In genomic region chr5:160399402-160400353, GRCh38 we compare ENCODE assay signal across 1 cellular context.
TF ChIP-seq lines count a peak whose summit lies in the region.

TSS of gene FAM200C (minus strand) at chr5:160400054. CDS start at chr5:160395490, 4,564 bp downstream.

TF ChIP-seq in HepG2, 621 proteins besides CTCF, POLR2A, EP300 and RAD21 (continued from another document and continues in another):
- TF ChIP-seq GFI1 (CRISPR knock-in tag; IDR thresholded peaks at IDR 0.05; ENCODE audit: borderline replicate concordance): no peak
- 0 out of 2 replicates have a peak, but pooled peaks have one; percentile 32 for TF ChIP-seq SALL2 (CRISPR knock-in tag; IDR thresholded peaks at IDR 0.05)
- TF ChIP-seq MAX (IDR thresholded peaks at IDR 0.05): peak; percentile 65
- TF ChIP-seq, protein P1, sequence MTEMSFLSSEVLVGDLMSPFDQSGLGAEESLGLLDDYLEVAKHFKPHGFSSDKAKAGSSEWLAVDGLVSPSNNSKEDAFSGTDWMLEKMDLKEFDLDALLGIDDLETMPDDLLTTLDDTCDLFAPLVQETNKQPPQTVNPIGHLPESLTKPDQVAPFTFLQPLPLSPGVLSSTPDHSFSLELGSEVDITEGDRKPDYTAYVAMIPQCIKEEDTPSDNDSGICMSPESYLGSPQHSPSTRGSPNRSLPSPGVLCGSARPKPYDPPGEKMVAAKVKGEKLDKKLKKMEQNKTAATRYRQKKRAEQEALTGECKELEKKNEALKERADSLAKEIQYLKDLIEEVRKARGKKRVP (CRISPR knock-in tag; IDR thresholded peaks at IDR 0.05): no peak
- peak; percentile 34; the same call in 1 of the 2 replicates for TF ChIP-seq PAX8 (CRISPR knock-in tag; IDR thresholded peaks at IDR 0.05; ENCODE audit: borderline replicate concordance)
- TF ChIP-seq MIER3 (CRISPR knock-in tag; IDR thresholded peaks at IDR 0.05; ENCODE audit: borderline replicate concordance): no peak
- TF ChIP-seq RORA (CRISPR knock-in tag; IDR thresholded peaks at IDR 0.05): no peak
- peak; percentile 92 for TF ChIP-seq KMT2A (CRISPR knock-in tag; IDR thresholded peaks at IDR 0.05)
- TF ChIP-seq ZSCAN12 (CRISPR knock-in tag; IDR thresholded peaks at IDR 0.05): no peak
- TF ChIP-seq ZNF547 (CRISPR knock-in tag; IDR thresholded peaks at IDR 0.05): 0 out of 2 replicates have a peak, but pooled peaks have one; percentile 79
- no peak; the same call in 1 of the 2 replicates for TF ChIP-seq BRCA1 (CRISPR knock-in tag; IDR thresholded peaks at IDR 0.05)
- TF ChIP-seq ZKSCAN8 (CRISPR knock-in tag; IDR thresholded peaks at IDR 0.05; ENCODE audit: borderline replicate concordance): peak; percentile 66; the same call in 1 of the 2 replicates
- no peak for TF ChIP-seq EZH2 (conservative IDR thresholded peaks at IDR 0.05; ENCODE audit: low read depth, low read length)
- peak; percentile 33; the same call in 1 of the 2 replicates for TF ChIP-seq SMAD3 (CRISPR knock-in tag; IDR thresholded peaks at IDR 0.05)
- TF ChIP-seq CCAR2 (optimal IDR thresholded peaks at IDR 0.05; ENCODE audit: low read depth, low read length): no peak
- TF ChIP-seq, protein P2, sequence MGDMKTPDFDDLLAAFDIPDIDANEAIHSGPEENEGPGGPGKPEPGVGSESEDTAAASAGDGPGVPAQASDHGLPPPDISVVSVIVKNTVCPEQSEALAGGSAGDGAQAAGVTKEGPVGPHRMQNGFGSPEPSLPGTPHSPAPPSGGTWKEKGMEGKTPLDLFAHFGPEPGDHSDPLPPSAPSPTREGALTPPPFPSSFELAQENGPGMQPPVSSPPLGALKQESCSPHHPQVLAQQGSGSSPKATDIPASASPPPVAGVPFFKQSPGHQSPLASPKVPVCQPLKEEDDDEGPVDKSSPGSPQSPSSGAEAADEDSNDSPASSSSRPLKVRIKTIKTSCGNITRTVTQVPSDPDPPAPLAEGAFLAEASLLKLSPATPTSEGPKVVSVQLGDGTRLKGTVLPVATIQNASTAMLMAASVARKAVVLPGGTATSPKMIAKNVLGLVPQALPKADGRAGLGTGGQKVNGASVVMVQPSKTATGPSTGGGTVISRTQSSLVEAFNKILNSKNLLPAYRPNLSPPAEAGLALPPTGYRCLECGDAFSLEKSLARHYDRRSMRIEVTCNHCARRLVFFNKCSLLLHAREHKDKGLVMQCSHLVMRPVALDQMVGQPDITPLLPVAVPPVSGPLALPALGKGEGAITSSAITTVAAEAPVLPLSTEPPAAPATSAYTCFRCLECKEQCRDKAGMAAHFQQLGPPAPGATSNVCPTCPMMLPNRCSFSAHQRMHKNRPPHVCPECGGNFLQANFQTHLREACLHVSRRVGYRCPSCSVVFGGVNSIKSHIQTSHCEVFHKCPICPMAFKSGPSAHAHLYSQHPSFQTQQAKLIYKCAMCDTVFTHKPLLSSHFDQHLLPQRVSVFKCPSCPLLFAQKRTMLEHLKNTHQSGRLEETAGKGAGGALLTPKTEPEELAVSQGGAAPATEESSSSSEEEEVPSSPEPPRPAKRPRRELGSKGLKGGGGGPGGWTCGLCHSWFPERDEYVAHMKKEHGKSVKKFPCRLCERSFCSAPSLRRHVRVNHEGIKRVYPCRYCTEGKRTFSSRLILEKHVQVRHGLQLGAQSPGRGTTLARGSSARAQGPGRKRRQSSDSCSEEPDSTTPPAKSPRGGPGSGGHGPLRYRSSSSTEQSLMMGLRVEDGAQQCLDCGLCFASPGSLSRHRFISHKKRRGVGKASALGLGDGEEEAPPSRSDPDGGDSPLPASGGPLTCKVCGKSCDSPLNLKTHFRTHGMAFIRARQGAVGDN (CRISPR knock-in tag; IDR thresholded peaks at IDR 0.05): peak; percentile 94
- peak; percentile 88 for TF ChIP-seq ASH2L (IDR thresholded peaks at IDR 0.05; ENCODE audit: insufficient read length, low read depth, low read length)
- TF ChIP-seq TBP (CRISPR knock-in tag; IDR thresholded peaks at IDR 0.05): no peak
- no peak for TF ChIP-seq FOXA1 (IDR thresholded peaks at IDR 0.05)
- no peak for TF ChIP-seq FOXA1 (CRISPR knock-in tag; IDR thresholded peaks at IDR 0.05)
- TF ChIP-seq HNRNPLL (IDR thresholded peaks at IDR 0.05; ENCODE audit: low read depth, low read length, poor library complexity, severe bottlenecking): peak; percentile 62
- TF ChIP-seq SPEN (CRISPR knock-in tag; IDR thresholded peaks at IDR 0.05; ENCODE audit: low read depth): peak; percentile 95
- TF ChIP-seq TBX2 (CRISPR knock-in tag; IDR thresholded peaks at IDR 0.05; ENCODE audit: borderline replicate concordance): peak; percentile 60; the same call in 1 of the 2 replicates
- no peak for TF ChIP-seq ZEB1 (IDR thresholded peaks at IDR 0.05; ENCODE audit: insufficient replicate concordance, low read depth)
- no peak for TF ChIP-seq JUN (CRISPR knock-in tag; IDR thresholded peaks at IDR 0.05)
- 0 out of 2 replicates have a peak, but pooled peaks have one; percentile 27 for TF ChIP-seq ZNF12 (CRISPR knock-in tag; IDR thresholded peaks at IDR 0.05)
- TF ChIP-seq ZNF543 (CRISPR knock-in tag; IDR thresholded peaks at IDR 0.05): peak; percentile 67; the same call in 1 of the 2 replicates
- TF ChIP-seq ZNF407 (CRISPR knock-in tag; IDR thresholded peaks at IDR 0.05; ENCODE audit: not compliant biosample characterization): peak; percentile 84
- TF ChIP-seq CBX1 (IDR thresholded peaks at IDR 0.05; ENCODE audit: low read depth): no peak
- TF ChIP-seq MTA1 (CRISPR knock-in tag; IDR thresholded peaks at IDR 0.05; ENCODE audit: borderline replicate concordance): no peak
- no peak for TF ChIP-seq ZNF615 (CRISPR knock-in tag; IDR thresholded peaks at IDR 0.05; ENCODE audit: borderline replicate concordance)
- TF ChIP-seq, protein P3, sequence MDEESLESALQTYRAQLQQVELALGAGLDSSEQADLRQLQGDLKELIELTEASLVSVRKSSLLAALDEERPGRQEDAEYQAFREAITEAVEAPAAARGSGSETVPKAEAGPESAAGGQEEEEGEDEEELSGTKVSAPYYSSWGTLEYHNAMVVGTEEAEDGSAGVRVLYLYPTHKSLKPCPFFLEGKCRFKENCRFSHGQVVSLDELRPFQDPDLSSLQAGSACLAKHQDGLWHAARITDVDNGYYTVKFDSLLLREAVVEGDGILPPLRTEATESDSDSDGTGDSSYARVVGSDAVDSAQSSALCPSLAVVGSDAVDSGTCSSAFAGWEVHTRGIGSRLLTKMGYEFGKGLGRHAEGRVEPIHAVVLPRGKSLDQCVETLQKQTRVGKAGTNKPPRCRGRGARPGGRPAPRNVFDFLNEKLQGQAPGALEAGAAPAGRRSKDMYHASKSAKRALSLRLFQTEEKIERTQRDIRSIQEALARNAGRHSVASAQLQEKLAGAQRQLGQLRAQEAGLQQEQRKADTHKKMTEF (CRISPR knock-in tag; IDR thresholded peaks at IDR 0.05): peak; percentile 65; the same call in 1 of the 2 replicates
- TF ChIP-seq TMF1 (CRISPR knock-in tag; IDR thresholded peaks at IDR 0.05; ENCODE audit: low read depth): no peak
- TF ChIP-seq KMT2B (CRISPR knock-in tag; IDR thresholded peaks at IDR 0.05): peak; percentile 67; the same call in 1 of the 2 replicates
- TF ChIP-seq HMGXB3 (CRISPR knock-in tag; IDR thresholded peaks at IDR 0.05; ENCODE audit: borderline replicate concordance): no peak
- TF ChIP-seq, protein P4, sequence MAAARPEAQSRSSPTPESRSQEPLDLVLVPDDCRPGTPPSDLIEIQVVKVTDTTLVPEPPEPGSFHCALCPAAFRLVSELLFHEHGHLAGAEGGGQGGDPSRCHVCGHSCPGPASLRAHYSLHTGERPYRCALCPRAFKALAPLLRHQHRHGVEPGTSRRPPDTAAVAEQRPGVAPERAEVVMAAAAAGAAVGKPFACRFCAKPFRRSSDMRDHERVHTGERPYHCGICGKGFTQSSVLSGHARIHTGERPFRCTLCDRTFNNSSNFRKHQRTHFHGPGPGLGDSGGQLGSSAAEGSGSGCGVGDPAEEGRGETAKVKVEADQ (CRISPR knock-in tag; IDR thresholded peaks at IDR 0.05; ENCODE audit: borderline replicate concordance): peak; percentile 82
- no peak for TF ChIP-seq PCBP1 (IDR thresholded peaks at IDR 0.05; ENCODE audit: borderline replicate concordance, low read depth, low read length)
- TF ChIP-seq FOXM1 (CRISPR knock-in tag; IDR thresholded peaks at IDR 0.05): no peak
- TF ChIP-seq ISX (CRISPR knock-in tag; conservative IDR thresholded peaks at IDR 0.05): no peak
- TF ChIP-seq ZNF205 (CRISPR knock-in tag; IDR thresholded peaks at IDR 0.05): no peak
- no peak for TF ChIP-seq DPF2 (CRISPR knock-in tag; IDR thresholded peaks at IDR 0.05; ENCODE audit: borderline replicate concordance, low read depth)
- TF ChIP-seq PTBP1 (IDR thresholded peaks at IDR 0.05; ENCODE audit: low read depth, low read length, poor library complexity, severe bottlenecking): no peak
- TF ChIP-seq ZBTB1 (CRISPR knock-in tag; IDR thresholded peaks at IDR 0.05; ENCODE audit: borderline replicate concordance): no peak
- 0 out of 2 replicates have a peak, but pooled peaks have one; percentile 31 for TF ChIP-seq AHR (CRISPR knock-in tag; IDR thresholded peaks at IDR 0.05)
- TF ChIP-seq MED8 (CRISPR knock-in tag; IDR thresholded peaks at IDR 0.05; ENCODE audit: insufficient replicate concordance): peak; percentile 52
- TF ChIP-seq SRY (CRISPR knock-in tag; IDR thresholded peaks at IDR 0.05): peak; percentile 88; the same call in 1 of the 2 replicates
- TF ChIP-seq ZNF530 (CRISPR knock-in tag; IDR thresholded peaks at IDR 0.05; ENCODE audit: low read depth): no peak
